In genomic region chrX:47233333-47234113, GRCh38 we compare ENCODE assay signal across 7 cellular contexts.
DNase-seq lines count a peak whose midpoint lies in the region; ATAC-seq and TF ChIP-seq lines count a peak whose summit lies in the region.

No MANE protein-coding gene starts in this region.

- H3K4me3 ChIP-seq in astrocyte of the spinal cord (ENCODE audit: low read depth, low read length), result peak overlapping the region; percentile 64
- peak overlapping the region; percentile 72 for H3K4me3 ChIP-seq in retinal pigment epithelial cell (ENCODE audit: low read length)

- in situ Hi-C loops in astrocyte of the spinal cord (cut with HindIII; ENCODE audit: low sequenced_read_pairs), result no loop called here

- TF ChIP-seq CTCF in astrocyte of the spinal cord (IDR thresholded peaks at IDR 0.05; ENCODE audit: low read depth, low read length) (no peak), retinal pigment epithelial cell (conservative IDR thresholded peaks at IDR 0.05; ENCODE audit: low read depth, low read length) (no peak)

- ATAC-seq in GM18511 (IDR thresholded peaks at IDR 0.05; ENCODE audit: unreplicated experiment) (peak; percentile 91), HG03025 (IDR thresholded peaks at IDR 0.05; ENCODE audit: low FRiP score, unreplicated experiment) (peak; percentile 75)

- peak; percentile 63 for DNase-seq in NCI-H2029 treated with DMSO at 0.1 percent for 48 hours (lab: John Stamatoyannopoulos, UW)
- DNase-seq in T1000 (lab: John Stamatoyannopoulos, UW), result peak; percentile 84
- DNase-seq in astrocyte of the spinal cord (ENCODE audit: low read depth, low spot score), result peak; percentile 98
- peak; percentile 15 to 99 (median 87) for DNase-seq in hypothalamus (lab: John Stamatoyannopoulos, UW)
- DNase-seq in retinal pigment epithelial cell (ENCODE audit: low read depth), result peak; percentile 87

Comparison
In these comparisons a context has a peak if more than half of its experiments do, and no peak if none do; other contexts are left out.
1. Peak in every context shown above with its lines: DNase-seq, ATAC-seq and H3K4me3 ChIP-seq.